23 cellular contexts compared by ENCODE assay signal in the genomic region with DNA sequence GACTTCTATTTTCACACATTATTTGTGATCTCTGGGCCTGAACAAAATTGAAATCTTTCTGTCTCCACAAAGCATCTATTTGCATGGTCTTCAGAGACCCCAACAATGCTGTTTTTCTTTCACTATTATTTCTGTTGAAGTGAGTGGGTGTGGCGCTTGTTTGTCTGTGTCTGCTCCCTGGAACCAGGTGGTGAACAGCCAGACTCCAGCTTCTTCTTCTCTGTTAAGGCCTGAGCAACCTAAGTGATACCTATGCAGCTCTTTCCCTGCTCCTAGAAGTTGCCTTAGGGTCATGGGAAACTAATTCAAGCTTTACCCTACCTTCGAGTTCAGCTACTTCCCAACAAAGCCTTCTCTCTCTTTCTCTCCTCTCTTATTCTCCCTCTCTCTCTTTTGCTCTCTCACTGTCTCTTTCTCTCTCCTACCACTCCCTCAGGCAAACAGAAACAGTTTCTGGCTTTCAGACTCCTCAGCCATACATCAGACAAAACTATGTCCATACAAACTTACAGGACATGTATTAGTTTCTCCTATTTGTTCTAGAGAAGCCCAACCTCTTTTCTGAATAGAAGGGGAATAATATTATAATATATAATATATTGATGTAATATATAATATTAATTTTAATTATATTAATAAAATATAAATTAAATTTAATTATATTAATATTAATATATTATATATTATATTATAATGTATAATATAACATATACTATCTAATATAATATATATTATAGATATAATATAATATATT.
"Had no signal": no experiment of that assay in that cellular context is flagged by ENCODE, and none has a peak within 500 bp of the region (broad histone marks: within the 10 kb centered on the region; RNA-seq: fewer than 3 reads in every experiment).

No MANE protein-coding gene starts in this region.

- H3K9me3 Mint-ChIP-seq: activated CD4-positive, alpha-beta memory T cell treated with anti-CD3 and anti-CD28 coated beads, Interleukin-2, amount 10 ng/mL, durations not matched to agents 7 days and 5 days had no signal

- H3K27me3 ChIP-seq: cardiac muscle cell, gastrocnemius medialis, heart left ventricle, pancreas, sigmoid colon, upper lobe of right lung had no signal

- H3K36me3 Mint-ChIP-seq: activated naive CD8-positive, alpha-beta T cell; stimulated activated naive B cell treated with anti-CD40 and anti-IgM and Interleukin-4, amounts not matched to agents 10 μg/mL and 1 μg/mL and 100 μg/mL, for 72 hours had no signal

- H3K4me1 ChIP-seq: gastrocnemius medialis, heart left ventricle, pancreas, sigmoid colon, upper lobe of right lung had no signal

- H3K4me3 Mint-ChIP-seq: activated CD4-positive, alpha-beta memory T cell treated with anti-CD3 and anti-CD28 coated beads, Interleukin-2, amount 10 ng/mL, durations not matched to agents 7 days and 5 days; activated naive CD8-positive, alpha-beta T cell; dendritic cell treated with granulocyte-macrophage colony-stimulating factor and Interleukin-4, amounts not matched to agents 40 ng/mL and 50 ng/mL, for 4 days; naive thymus-derived CD8-positive, alpha-beta T cell; stimulated activated naive B cell treated with anti-CD40 and anti-IgM and Interleukin-4, amounts not matched to agents 10 μg/mL and 1 μg/mL and 100 μg/mL, for 72 hours had no signal

- H3K4me3 ChIP-seq: cardiac muscle cell, gastrocnemius medialis, heart left ventricle, pancreas, sigmoid colon, thoracic aorta, upper lobe of right lung had no signal

- H3K9me3 ChIP-seq: gastrocnemius medialis, heart left ventricle, pancreas, sigmoid colon, thoracic aorta, upper lobe of right lung had no signal

- H3K27ac ChIP-seq: cardiac muscle cell, gastrocnemius medialis, heart left ventricle, pancreas, sigmoid colon, thoracic aorta, upper lobe of right lung, VCaP had no signal

- DNase-seq: activated CD4-positive, alpha-beta memory T cell treated with anti-CD3 and anti-CD28 coated beads, Interleukin-2, amount 10 ng/mL, durations not matched to agents 7 days and 5 days; activated CD4-positive, alpha-beta T cell treated with anti-CD3 and anti-CD28 coated beads for 1 hour; activated gamma-delta T cell; activated T-cell treated with anti-CD3 and anti-CD28 coated beads, Interleukin-2, amount 50 U/mL, for 48 hours; amniotic stem cell; effector CD8-positive, alpha-beta T cell; gastrocnemius medialis; heart left ventricle; mesenchymal stem cell; naive thymus-derived CD8-positive, alpha-beta T cell; pancreas; sigmoid colon; stimulated activated CD4-positive, alpha-beta T cell treated with anti-CD3 and anti-CD28 coated beads, Interleukin-4, amount 100 ng/mL, for 4 hours; stimulated activated naive B cell treated with anti-CD40 and anti-IgM and Interleukin-4, amounts not matched to agents 10 μg/mL and 1 μg/mL and 100 μg/mL, for 72 hours; SW 1271; T-helper 2 cell; upper lobe of right lung had no signal

- H3K4me1 Mint-ChIP-seq: activated CD4-positive, alpha-beta memory T cell treated with anti-CD3 and anti-CD28 coated beads, Interleukin-2, amount 10 ng/mL, durations not matched to agents 7 days and 5 days; naive thymus-derived CD8-positive, alpha-beta T cell; stimulated activated naive B cell treated with anti-CD40 and anti-IgM and Interleukin-4, amounts not matched to agents 10 μg/mL and 1 μg/mL and 100 μg/mL, for 72 hours had no signal

- H3K36me3 ChIP-seq: cardiac muscle cell, gastrocnemius medialis, heart left ventricle, pancreas, sigmoid colon, thoracic aorta, upper lobe of right lung had no signal

- ATAC-seq: esophagus mucosa; gastrocnemius medialis; heart left ventricle; naive thymus-derived CD8-positive, alpha-beta T cell; pancreas; stimulated activated naive B cell treated with anti-CD40 and anti-IgM and Interleukin-4, amounts not matched to agents 10 μg/mL and 1 μg/mL and 100 μg/mL, for 72 hours; upper lobe of right lung had no signal

- H3K27me3 Mint-ChIP-seq: activated CD4-positive, alpha-beta memory T cell treated with anti-CD3 and anti-CD28 coated beads, Interleukin-2, amount 10 ng/mL, durations not matched to agents 7 days and 5 days; activated naive CD8-positive, alpha-beta T cell; dendritic cell treated with granulocyte-macrophage colony-stimulating factor and Interleukin-4, amounts not matched to agents 40 ng/mL and 50 ng/mL, for 4 days; naive thymus-derived CD8-positive, alpha-beta T cell; stimulated activated naive B cell treated with anti-CD40 and anti-IgM and Interleukin-4, amounts not matched to agents 10 μg/mL and 1 μg/mL and 100 μg/mL, for 72 hours had no signal

- H3K27ac Mint-ChIP-seq: activated CD4-positive, alpha-beta memory T cell treated with anti-CD3 and anti-CD28 coated beads, Interleukin-2, amount 10 ng/mL, durations not matched to agents 7 days and 5 days; activated naive CD8-positive, alpha-beta T cell; dendritic cell treated with granulocyte-macrophage colony-stimulating factor and Interleukin-4, amounts not matched to agents 40 ng/mL and 50 ng/mL, for 4 days; naive thymus-derived CD8-positive, alpha-beta T cell; stimulated activated naive B cell treated with anti-CD40 and anti-IgM and Interleukin-4, amounts not matched to agents 10 μg/mL and 1 μg/mL and 100 μg/mL, for 72 hours had no signal
